Comparison of ENCODE assay signal across 9 cellular contexts in genomic region chr13:31742102-31742695, GRCh38. TPM values are rescaled to one million over a fixed set of nuclear protein-coding genes. Genes with fewer than 3 reads are reported as not detected.
DNase-seq lines count a peak whose midpoint lies in the region; ATAC-seq, FAIRE-seq and TF ChIP-seq lines count a peak whose summit lies in the region.
"Had no signal": no experiment of that assay in that cellular context is flagged by ENCODE, and none has a peak within 500 bp of the region (broad histone marks: within the 10 kb centered on the region; RNA-seq: fewer than 3 reads in every experiment).

No MANE protein-coding gene starts in this region.

- H3K36me3 Mint-ChIP-seq in activated CD4-positive, alpha-beta memory T cell treated with anti-CD3 and anti-CD28 coated beads, Interleukin-2, amount 10 ng/mL, durations not matched to agents 7 days and 5 days (ENCODE audit: low read depth): no peaks in the 10 kb centered on the region
- H3K36me3 Mint-ChIP-seq: IgD-negative memory B cell had no signal

- TF ChIP-seq RAD21 in H1 (IDR thresholded peaks at IDR 0.05 in 1 of 2, conservative IDR thresholded peaks at IDR 0.05 in 1 of 2; ENCODE audit: low read depth in 2 of 2, low read length in 2 of 2): peak; percentile 97 to 99

- no peak overlapping the region for H3K4me3 Mint-ChIP-seq in activated CD4-positive, alpha-beta memory T cell treated with anti-CD3 and anti-CD28 coated beads, Interleukin-2, amount 10 ng/mL, durations not matched to agents 7 days and 5 days
- H3K4me3 Mint-ChIP-seq: IgD-negative memory B cell had no signal

- no peaks in the 10 kb centered on the region for H3K9me3 ChIP-seq in H1 (ENCODE audit: insufficient read depth in 2 of 2, low read depth in 1 of 2, low read length in 1 of 2)

- H3K23me2 ChIP-seq in H1 (ENCODE audit: low read depth, low read length): no peaks in the 10 kb centered on the region

- no peak overlapping the region for H4K5ac ChIP-seq in H1 (ENCODE audit: insufficient read length, low read depth, low read length)

- peaks cover 17% of the 10 kb centered on the region for H3K27me3 Mint-ChIP-seq in activated CD4-positive, alpha-beta memory T cell treated with anti-CD3 and anti-CD28 coated beads, Interleukin-2, amount 10 ng/mL, durations not matched to agents 7 days and 5 days

- H3K14ac ChIP-seq in H1 (ENCODE audit: insufficient read length): no peak overlapping the region

- H3K79me1 ChIP-seq in H1 (ENCODE audit: low read depth, low read length): no peaks in the 10 kb centered on the region

- H2BK12ac ChIP-seq in H1 (ENCODE audit: low read depth, low read length): no peak overlapping the region

- ATAC-seq in GM18520 (IDR thresholded peaks at IDR 0.05; ENCODE audit: unreplicated experiment): peak; percentile 74
- peak; percentile 82 for ATAC-seq in HG03095 (IDR thresholded peaks at IDR 0.05; ENCODE audit: unreplicated experiment)

- no peak for TF ChIP-seq EP300 in H1 (IDR thresholded peaks at IDR 0.05; ENCODE audit: borderline replicate concordance in 1 of 2, low read depth in 2 of 2, low read length in 2 of 2)

- no peak overlapping the region for H4K91ac ChIP-seq in H1 (replicated peaks; ENCODE audit: insufficient read length, low read length)

- CTCF ChIA-PET in activated CD4-positive, alpha-beta memory T cell treated with anti-CD3 and anti-CD28 coated beads, Interleukin-2, amount 10 ng/mL, durations not matched to agents 7 days and 5 days (lab: Charles Lee): interaction anchor here (0.7 to 2.1 kb wide), 5 partner anchors 20 to 506 kb away, joined by 3 to 8 read pairs (median 5); no protein-coding TSS in a partner anchor
- CTCF ChIA-PET in H1 (lab: Charles Lee; ENCODE audit: partially characterized antibody): interaction anchor here (0.7 to 3.7 kb wide), 14 partner anchors 20 to 505 kb away, joined by 3 to 25 read pairs (median 4); no protein-coding TSS in a partner anchor

- H3K9ac ChIP-seq in H1 (replicated peaks in 1 of 4; ENCODE audit: extremely low read depth in 1 of 4, low read depth in 3 of 4, low read length in 3 of 4): no peak overlapping the region

- POLR2A ChIA-PET in activated CD4-positive, alpha-beta memory T cell treated with anti-CD3 and anti-CD28 coated beads, Interleukin-2, amount 10 ng/mL, durations not matched to agents 7 days and 5 days (lab: Charles Lee): no interaction called here
- POLR2A ChIA-PET in H1 (lab: Charles Lee; ENCODE audit: partially characterized antibody): no interaction called here

- no peak overlapping the region for H3K4me2 ChIP-seq in H1 (ENCODE audit: insufficient read depth in 1 of 2, low read depth in 2 of 2, low read length in 2 of 2)

- H2BK5ac ChIP-seq in H1 (ENCODE audit: low read depth, low read length): no peak overlapping the region

- H3K9me3 Mint-ChIP-seq in activated CD4-positive, alpha-beta memory T cell treated with anti-CD3 and anti-CD28 coated beads, Interleukin-2, amount 10 ng/mL, durations not matched to agents 7 days and 5 days: no peaks in the 10 kb centered on the region
- H3K9me3 Mint-ChIP-seq: IgD-negative memory B cell had no signal

- 0 out of 2 replicates have a peak overlapping the region, but pooled peaks have one; percentile 65 for H2AFZ ChIP-seq in H1 (ENCODE audit: low read length)

- H4K8ac ChIP-seq in H1 (ENCODE audit: extremely low read depth, insufficient read depth, low read length): no peak overlapping the region

- no peaks in the 10 kb centered on the region for H3K27me3 ChIP-seq in H1 (replicated peaks in 1 of 4; ENCODE audit: control insufficient read depth in 3 of 4, extremely low read depth in 1 of 4, insufficient read depth in 3 of 4, low read length in 3 of 4)

- FAIRE-seq in H1 (lab: Jason Lieb, UNC): peak; percentile 92

- H2BK120ac ChIP-seq in H1 (replicated peaks; ENCODE audit: low read depth, low read length): no peak overlapping the region

- no peak overlapping the region for H3K23ac ChIP-seq in H1 (ENCODE audit: insufficient read length)

- no peak overlapping the region for H2AK5ac ChIP-seq in H1 (ENCODE audit: low read depth, low read length)

- no peaks in the 10 kb centered on the region for H3K36me3 ChIP-seq in H1 (ENCODE audit: control insufficient read depth in 2 of 4, insufficient read depth in 4 of 4, low read length in 3 of 4)

- H2BK15ac ChIP-seq in H1 (ENCODE audit: low read length): no peak overlapping the region

- no peak overlapping the region for H3K27ac ChIP-seq in H1 (ENCODE audit: low read depth, low read length)

- WGBS in H1 (ENCODE audit: extremely low coverage in 1 of 2, insufficient coverage in 1 of 2, insufficient read length in 1 of 2, insufficient replicate concordance in 2 of 2, low coverage in 1 of 2, low lambda C conversion rate in 2 of 2, missing lambda C conversion rate in 1 of 2), 2 experiments: 29% methylated on average over 7 of the region's 7 CpGs; no CpG with 5 or more reads in 1 of the 2 experiments

- peak; percentile 60 for DNase-seq in AG09319 (ENCODE audit: extremely low read depth, low read depth)
- DNase-seq in NCI-H460 (ENCODE audit: extremely low read depth, low read depth): peak; percentile 46
- peak; percentile 75 for DNase-seq in activated CD4-positive, alpha-beta memory T cell treated with anti-CD3 and anti-CD28 coated beads, Interleukin-2, amount 10 ng/mL, durations not matched to agents 7 days and 5 days
- peak; percentile 36 to 83 for DNase-seq in H1 (ENCODE audit: low read depth in 1 of 2, low spot score in 2 of 2)
- DNase-seq in middle frontal gyrus (ENCODE audit: extremely low spot score, low spot score): peak; percentile 29
- peak; percentile 34 to 50 for DNase-seq in stimulated activated CD8-positive, alpha-beta memory T cell treated with anti-CD3 and anti-CD28 coated beads, Interleukin-4, amount 100 ng/mL, for 1 hour (ENCODE audit: low read depth in 2 of 2, low spot score in 1 of 2)

- no peaks in the 10 kb centered on the region for H3K4me1 ChIP-seq in H1 (replicated peaks in 1 of 4; ENCODE audit: control insufficient read depth in 3 of 4, insufficient read depth in 4 of 4, low read length in 3 of 4)

- H3K56ac ChIP-seq in H1 (replicated peaks; ENCODE audit: insufficient read length, low read depth, low read length): no peak overlapping the region

- H3K4me3 ChIP-seq in H1 (ENCODE audit: extremely low read depth in 1 of 4, insufficient read depth in 2 of 4, low read depth in 3 of 4, low read length in 4 of 4): no peak overlapping the region

- no peak overlapping the region for H3K18ac ChIP-seq in H1 (ENCODE audit: extremely low read depth, low read length)

- no peak for TF ChIP-seq POLR2A in H1 (IDR thresholded peaks at IDR 0.05; ENCODE audit: control extremely low read depth in 1 of 2, low read depth in 2 of 2, low read length in 2 of 2)

- H4K20me1 ChIP-seq in H1 (replicated peaks in 1 of 2; ENCODE audit: control insufficient read depth in 1 of 2, insufficient read depth in 2 of 2, low read length in 2 of 2): no peaks in the 10 kb centered on the region

- TF ChIP-seq CTCF in AG09319 (IDR thresholded peaks at IDR 0.05; ENCODE audit: low read depth, low read length) (peak; percentile 96), H1 (IDR thresholded peaks at IDR 0.05; ENCODE audit: control extremely low read depth in 1 of 3, insufficient read depth in 1 of 3, low read depth in 1 of 3, low read length in 3 of 3) (peak; percentile 87 to 91 (median 89))

- no peak overlapping the region for H2BK20ac ChIP-seq in H1 (ENCODE audit: low read length)

- H3K79me2 ChIP-seq in H1 (ENCODE audit: control insufficient read depth in 1 of 2, insufficient read depth in 2 of 2, low read length in 2 of 2): no peaks in the 10 kb centered on the region

- peaks cover 3% of the 10 kb centered on the region for H3K4me1 Mint-ChIP-seq in activated CD4-positive, alpha-beta memory T cell treated with anti-CD3 and anti-CD28 coated beads, Interleukin-2, amount 10 ng/mL, durations not matched to agents 7 days and 5 days

- no peak overlapping the region for H3K4ac ChIP-seq in H1 (replicated peaks; ENCODE audit: insufficient read length, low read depth, low read length)

- H3K27ac Mint-ChIP-seq in activated CD4-positive, alpha-beta memory T cell treated with anti-CD3 and anti-CD28 coated beads, Interleukin-2, amount 10 ng/mL, durations not matched to agents 7 days and 5 days: no peak overlapping the region
- H3K27ac Mint-ChIP-seq: IgD-negative memory B cell had no signal

TF ChIP-seq in H1, 55 proteins besides CTCF, POLR2A, EP300 and RAD21 (continues in another document):
- TF ChIP-seq MAFK (IDR thresholded peaks at IDR 0.05; ENCODE audit: low read depth, low read length): no peak
- no peak for TF ChIP-seq GTF2F1 (IDR thresholded peaks at IDR 0.05; ENCODE audit: borderline replicate concordance, low read depth, low read length)
- TF ChIP-seq CBX8 (IDR thresholded peaks at IDR 0.05; ENCODE audit: borderline replicate concordance, low read depth, low read length): no peak
- no peak for TF ChIP-seq SIX5 (IDR thresholded peaks at IDR 0.05; ENCODE audit: low read depth, low read length)
- TF ChIP-seq KDM4A (IDR thresholded peaks at IDR 0.05; ENCODE audit: low read depth, low read length, severe bottlenecking): no peak
- TF ChIP-seq HDAC2 (IDR thresholded peaks at IDR 0.05; ENCODE audit: borderline replicate concordance in 1 of 2, low read depth in 2 of 2, low read length in 2 of 2): no peak
- TF ChIP-seq FOSL1 (IDR thresholded peaks at IDR 0.05; ENCODE audit: insufficient read depth, low read depth, low read length): no peak
- no peak for TF ChIP-seq SUZ12 (IDR thresholded peaks at IDR 0.05; ENCODE audit: low read length)

RNA-seq across cellular contexts. Expression of gene RXFP2, which starts 2.9 kb away (rescaled TPM):
- total RNA-seq in NCI-H460 (2014; rRNA removed; shearing (Covaris generic)): 0.06 and 0.12 TPM in 2 replicates
- 0.02 TPM in 1 of 2 replicates, not detected in the other for polyA plus RNA-seq in NCI-H460 (2014; cell fraction: nucleus; rRNA removed)
- not detected for total RNA-seq in activated CD4-positive, alpha-beta memory T cell treated with anti-CD3 and anti-CD28 coated beads, Interleukin-2, amount 10 ng/mL, durations not matched to agents 7 days and 5 days
- total RNA-seq in H1 (2021; fragmentation: NEBNext Ultra II Directional; extraction: Animal tissue kit (Norgen Biotek cat#: 25700)): not detected in 2 replicates
- not detected in 2 replicates for polyA plus RNA-seq in H1 (2011; rRNA removed)
- not detected for polyA plus RNA-seq in H1 (2011; cell fraction: cytosol; rRNA removed)
- not detected for polyA plus RNA-seq in H1 (2011; cell fraction: nucleus; rRNA removed)
- not detected in 4 replicates for polyA plus RNA-seq in H1 (2012, experiment 1 of 2)
- polyA plus RNA-seq in H1 (2012, experiment 2 of 2): not detected
- polyA plus RNA-seq in H1 (2013, experiment 1 of 2): not detected
- not detected for polyA plus RNA-seq in H1 (2013, experiment 2 of 2)
- not detected in 2 replicates for polyA minus RNA-seq in H1 (2011; rRNA and poly(A)+ RNA removed)
- not detected for polyA minus RNA-seq in H1 (2011; cell fraction: cytosol; rRNA and poly(A)+ RNA removed)
- not detected for polyA minus RNA-seq in H1 (2011; cell fraction: nucleus; rRNA and poly(A)+ RNA removed)
- polyA plus RNA-seq: IgD-negative memory B cell had no signal
